1 cellular context compared by ENCODE assay signal in genomic region chr3:20045141-20045540, GRCh38.
TF ChIP-seq lines count a peak whose summit lies in the region.

No MANE protein-coding gene starts in this region.

TF ChIP-seq in HEK293, 187 proteins besides CTCF, POLR2A, EP300 and RAD21 (continued from another document):
- TF ChIP-seq GLI2 (tag by site-specific recombination; IDR thresholded peaks at IDR 0.05; ENCODE audit: borderline replicate concordance, low read depth) (peak; percentile 21; the same call in 1 of the 2 replicates), OVOL3 (tag by site-specific recombination; IDR thresholded peaks at IDR 0.05) (peak; percentile 18; the same call in 1 of the 2 replicates), ZNF555 (tag by site-specific recombination; conservative IDR thresholded peaks at IDR 0.05) (peak; percentile 81), ZNF664 (tag by site-specific recombination; IDR thresholded peaks at IDR 0.05) (0 out of 2 replicates have a peak, but pooled peaks have one; percentile 19), ZNF433 (tag by site-specific recombination; IDR thresholded peaks at IDR 0.05; ENCODE audit: low read depth) (0 out of 2 replicates have a peak, but pooled peaks have one; percentile 13), ZNF654 (tag by site-specific recombination; IDR thresholded peaks at IDR 0.05; ENCODE audit: low read depth) (peak; percentile 9; the same call in 1 of the 2 replicates), ZXDB (tag by site-specific recombination; IDR thresholded peaks at IDR 0.05) (peak; percentile 46; the same call in 1 of the 2 replicates), BCL11A (tag by site-specific recombination; IDR thresholded peaks at IDR 0.05; ENCODE audit: low read depth) (0 out of 2 replicates have a peak, but pooled peaks have one; percentile 17), ZNF791 (tag by site-specific recombination; IDR thresholded peaks at IDR 0.05) (0 out of 2 replicates have a peak, but pooled peaks have one; percentile 17), ZNF623 (tag by site-specific recombination; IDR thresholded peaks at IDR 0.05) (peak; percentile 66), ZBTB21 (tag by site-specific recombination; IDR thresholded peaks at IDR 0.05) (0 out of 2 replicates have a peak, but pooled peaks have one; percentile 41), ZNF629 (tag by site-specific recombination; IDR thresholded peaks at IDR 0.05) (peak; percentile 38; the same call in 1 of the 2 replicates), ZBTB8A (tag by site-specific recombination; IDR thresholded peaks at IDR 0.05) (peak; percentile 57; the same call in 1 of the 2 replicates), ZBTB11 (tag by site-specific recombination; conservative IDR thresholded peaks at IDR 0.05; ENCODE audit: low read depth) (peak; percentile 70), ZNF366 (tag by site-specific recombination; conservative IDR thresholded peaks at IDR 0.05) (0 out of 2 replicates have a peak, but pooled peaks have one; percentile 19), ZNF558 (tag by site-specific recombination; IDR thresholded peaks at IDR 0.05) (0 out of 2 replicates have a peak, but pooled peaks have one; percentile 43), ZNF138 (tag by site-specific recombination; IDR thresholded peaks at IDR 0.05; ENCODE audit: borderline replicate concordance) (peak; percentile 67; the same call in 1 of the 2 replicates), ZNF510 (tag by site-specific recombination; IDR thresholded peaks at IDR 0.05; ENCODE audit: insufficient replicate concordance) (peak; percentile 54), ZNF121 (tag by site-specific recombination; IDR thresholded peaks at IDR 0.05) (peak; percentile 32; the same call in 1 of the 2 replicates), ZNF394 (tag by site-specific recombination; IDR thresholded peaks at IDR 0.05; ENCODE audit: borderline replicate concordance) (peak; percentile 90)
- TF ChIP-seq, protein P1, sequence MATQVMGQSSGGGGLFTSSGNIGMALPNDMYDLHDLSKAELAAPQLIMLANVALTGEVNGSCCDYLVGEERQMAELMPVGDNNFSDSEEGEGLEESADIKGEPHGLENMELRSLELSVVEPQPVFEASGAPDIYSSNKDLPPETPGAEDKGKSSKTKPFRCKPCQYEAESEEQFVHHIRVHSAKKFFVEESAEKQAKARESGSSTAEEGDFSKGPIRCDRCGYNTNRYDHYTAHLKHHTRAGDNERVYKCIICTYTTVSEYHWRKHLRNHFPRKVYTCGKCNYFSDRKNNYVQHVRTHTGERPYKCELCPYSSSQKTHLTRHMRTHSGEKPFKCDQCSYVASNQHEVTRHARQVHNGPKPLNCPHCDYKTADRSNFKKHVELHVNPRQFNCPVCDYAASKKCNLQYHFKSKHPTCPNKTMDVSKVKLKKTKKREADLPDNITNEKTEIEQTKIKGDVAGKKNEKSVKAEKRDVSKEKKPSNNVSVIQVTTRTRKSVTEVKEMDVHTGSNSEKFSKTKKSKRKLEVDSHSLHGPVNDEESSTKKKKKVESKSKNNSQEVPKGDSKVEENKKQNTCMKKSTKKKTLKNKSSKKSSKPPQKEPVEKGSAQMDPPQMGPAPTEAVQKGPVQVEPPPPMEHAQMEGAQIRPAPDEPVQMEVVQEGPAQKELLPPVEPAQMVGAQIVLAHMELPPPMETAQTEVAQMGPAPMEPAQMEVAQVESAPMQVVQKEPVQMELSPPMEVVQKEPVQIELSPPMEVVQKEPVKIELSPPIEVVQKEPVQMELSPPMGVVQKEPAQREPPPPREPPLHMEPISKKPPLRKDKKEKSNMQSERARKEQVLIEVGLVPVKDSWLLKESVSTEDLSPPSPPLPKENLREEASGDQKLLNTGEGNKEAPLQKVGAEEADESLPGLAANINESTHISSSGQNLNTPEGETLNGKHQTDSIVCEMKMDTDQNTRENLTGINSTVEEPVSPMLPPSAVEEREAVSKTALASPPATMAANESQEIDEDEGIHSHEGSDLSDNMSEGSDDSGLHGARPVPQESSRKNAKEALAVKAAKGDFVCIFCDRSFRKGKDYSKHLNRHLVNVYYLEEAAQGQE (tag by site-specific recombination; IDR thresholded peaks at IDR 0.05): peak; percentile 68
- TF ChIP-seq, protein P2, sequence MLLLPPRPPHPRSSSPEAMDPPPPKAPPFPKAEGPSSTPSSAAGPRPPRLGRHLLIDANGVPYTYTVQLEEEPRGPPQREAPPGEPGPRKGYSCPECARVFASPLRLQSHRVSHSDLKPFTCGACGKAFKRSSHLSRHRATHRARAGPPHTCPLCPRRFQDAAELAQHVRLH (tag by site-specific recombination; IDR thresholded peaks at IDR 0.05): peak; percentile 53; the same call in 1 of the 2 replicates
- TF ChIP-seq, protein P3, sequence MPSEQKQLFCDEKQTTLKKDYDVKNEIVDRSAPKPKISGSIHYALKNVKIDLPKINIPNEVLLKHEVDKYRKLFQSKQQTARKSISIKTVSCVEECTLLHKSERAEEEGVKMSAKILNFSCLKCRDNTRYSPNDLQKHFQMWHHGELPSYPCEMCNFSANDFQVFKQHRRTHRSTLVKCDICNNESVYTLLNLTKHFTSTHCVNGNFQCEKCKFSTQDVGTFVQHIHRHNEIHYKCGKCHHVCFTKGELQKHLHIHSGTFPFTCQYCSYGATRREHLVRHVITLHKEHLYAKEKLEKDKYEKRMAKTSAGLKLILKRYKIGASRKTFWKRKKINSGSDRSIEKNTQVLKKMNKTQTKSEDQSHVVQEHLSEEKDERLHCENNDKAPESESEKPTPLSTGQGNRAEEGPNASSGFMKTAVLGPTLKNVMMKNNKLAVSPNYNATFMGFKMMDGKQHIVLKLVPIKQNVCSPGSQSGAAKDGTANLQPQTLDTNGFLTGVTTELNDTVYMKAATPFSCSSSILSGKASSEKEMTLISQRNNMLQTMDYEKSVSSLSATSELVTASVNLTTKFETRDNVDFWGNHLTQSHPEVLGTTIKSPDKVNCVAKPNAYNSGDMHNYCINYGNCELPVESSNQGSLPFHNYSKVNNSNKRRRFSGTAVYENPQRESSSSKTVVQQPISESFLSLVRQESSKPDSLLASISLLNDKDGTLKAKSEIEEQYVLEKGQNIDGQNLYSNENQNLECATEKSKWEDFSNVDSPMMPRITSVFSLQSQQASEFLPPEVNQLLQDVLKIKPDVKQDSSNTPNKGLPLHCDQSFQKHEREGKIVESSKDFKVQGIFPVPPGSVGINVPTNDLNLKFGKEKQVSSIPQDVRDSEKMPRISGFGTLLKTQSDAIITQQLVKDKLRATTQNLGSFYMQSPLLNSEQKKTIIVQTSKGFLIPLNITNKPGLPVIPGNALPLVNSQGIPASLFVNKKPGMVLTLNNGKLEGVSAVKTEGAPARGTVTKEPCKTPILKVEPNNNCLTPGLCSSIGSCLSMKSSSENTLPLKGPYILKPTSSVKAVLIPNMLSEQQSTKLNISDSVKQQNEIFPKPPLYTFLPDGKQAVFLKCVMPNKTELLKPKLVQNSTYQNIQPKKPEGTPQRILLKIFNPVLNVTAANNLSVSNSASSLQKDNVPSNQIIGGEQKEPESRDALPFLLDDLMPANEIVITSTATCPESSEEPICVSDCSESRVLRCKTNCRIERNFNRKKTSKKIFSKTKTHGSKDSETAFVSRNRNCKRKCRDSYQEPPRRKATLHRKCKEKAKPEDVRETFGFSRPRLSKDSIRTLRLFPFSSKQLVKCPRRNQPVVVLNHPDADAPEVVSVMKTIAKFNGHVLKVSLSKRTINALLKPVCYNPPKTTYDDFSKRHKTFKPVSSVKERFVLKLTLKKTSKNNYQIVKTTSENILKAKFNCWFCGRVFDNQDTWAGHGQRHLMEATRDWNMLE (tag by site-specific recombination; conservative IDR thresholded peaks at IDR 0.05; ENCODE audit: low read depth): peak; percentile 83
TF ChIP-seq in HEK293: peak in this region for 28; not testable (repeated sequence) for 159.
